Comparison of ENCODE assay signal across 14 cellular contexts in genomic region chr15:60000113-60000823, GRCh38. TPM values are rescaled to one million over a fixed set of nuclear protein-coding genes. Genes with fewer than 3 reads are reported as not detected.
DNase-seq lines count a peak whose midpoint lies in the region; ATAC-seq and TF ChIP-seq lines count a peak whose summit lies in the region.
"Had no signal": no experiment of that assay in that cellular context is flagged by ENCODE, and none has a peak within 500 bp of the region (broad histone marks: within the 10 kb centered on the region; RNA-seq: fewer than 3 reads in every experiment).

No MANE protein-coding gene starts in this region.

- peaks cover 38% of the 10 kb centered on the region; the same call in 1 of the 2 replicates for H3K4me1 ChIP-seq in iPS-20b (ENCODE audit: insufficient read depth, low read length)
- H3K4me1 ChIP-seq in psoas muscle: peaks cover 20% of the 10 kb centered on the region

- peak overlapping the region; percentile 76; the same call in 1 of the 2 replicates for H3K9ac ChIP-seq in iPS-20b (ENCODE audit: low read depth, low read length)

- H3K27ac ChIP-seq in iPS-20b (ENCODE audit: low read length) (no peak overlapping the region), psoas muscle (no peak overlapping the region)
- H3K27ac ChIP-seq: dorsolateral prefrontal cortex had no signal

- peaks cover 51 to 86% (median 85%) of the 10 kb centered on the region in 3 donors for H3K27me3 Mint-ChIP-seq in immature natural killer cell (ENCODE audit: low read depth in 3 of 3)

- peaks cover 36 to 37% of the 10 kb centered on the region in 2 donors for H3K4me1 Mint-ChIP-seq in immature natural killer cell

- WGBS in psoas muscle, 3 donors: 2 to 6% (median 4%) methylated on average over 33 of the region's 33 CpGs

- ATAC-seq in psoas muscle: no peak
- no peak for ATAC-seq in GM21423 (IDR thresholded peaks at IDR 0.05; ENCODE audit: unreplicated experiment)
- ATAC-seq: activated naive CD4-positive, alpha-beta T cell treated with anti-CD3 and anti-CD28 coated beads, Interleukin-2, amount 50 U/mL, for 72 hours; heart right ventricle; mucosa of descending colon had no signal

- H3K36me3 ChIP-seq in iPS-20b (ENCODE audit: insufficient read depth, low read depth, low read length) (no peaks in the 10 kb centered on the region), psoas muscle (ENCODE audit: insufficient read depth in 1 of 2, low read depth in 1 of 2) (no peaks in the 10 kb centered on the region)

- TF ChIP-seq CTCF in psoas muscle (IDR thresholded peaks at IDR 0.05): no peak

- H3K27ac Mint-ChIP-seq in immature natural killer cell: no peak overlapping the region
- H3K27ac Mint-ChIP-seq: activated naive CD4-positive, alpha-beta T cell treated with anti-CD3 and anti-CD28 coated beads, Interleukin-2, amount 50 U/mL, for 72 hours had no signal

- peak; percentile 25 to 74 for DNase-seq in NCI-H2081 (lab: John Stamatoyannopoulos, UW)
- no peak for DNase-seq in NCI-H2081 treated with DMSO at 0.1 percent for 48 hours (lab: John Stamatoyannopoulos, UW)
- peak; percentile 62 for DNase-seq in ELF-1 (ENCODE audit: low read depth, low spot score)
- peak; percentile 47 for DNase-seq in NCI-H774 (lab: John Stamatoyannopoulos, UW)
- no peak for DNase-seq in psoas muscle
- no peak for DNase-seq in immature natural killer cell
- DNase-seq: dorsolateral prefrontal cortex; heart right ventricle; mucosa of descending colon; NK-92 treated with Interleukin-12 subunit alpha and Interleukin-12 subunit beta, amount 100 ng/mL, for 24 hours had no signal

- peaks cover 0 to 4% (median 0%) of the 10 kb centered on the region in 3 donors for H3K36me3 Mint-ChIP-seq in immature natural killer cell

- H3K27me3 ChIP-seq in iPS-20b (ENCODE audit: insufficient read depth, low read length): peaks cover 98% of the 10 kb centered on the region
- H3K27me3 ChIP-seq in psoas muscle (ENCODE audit: insufficient read depth in 3 of 3, low read length in 2 of 3): peaks cover 0 to 99% (median 64%) of the 10 kb centered on the region in 3 donors

- intact Hi-C loops in psoas muscle (cut with DNase I): no loop called here

- peak overlapping the region; percentile 77 for H3K4me3 ChIP-seq in iPS-20b (ENCODE audit: low read length)
- no peak overlapping the region for H3K4me3 ChIP-seq in psoas muscle
- H3K4me3 ChIP-seq: dorsolateral prefrontal cortex, heart right ventricle, mucosa of descending colon had no signal

- peaks cover 0 to 5% (median 0%) of the 10 kb centered on the region in 6 donors for H3K9me3 Mint-ChIP-seq in immature natural killer cell

- peak overlapping the region in 1 of 5 donors; percentile 30 for H3K4me3 Mint-ChIP-seq in immature natural killer cell

- H3K9me3 ChIP-seq in iPS-20b (ENCODE audit: insufficient read depth, low read depth, low read length) (no peaks in the 10 kb centered on the region), psoas muscle (no peaks in the 10 kb centered on the region)
- H3K9me3 ChIP-seq: heart right ventricle, mucosa of descending colon had no signal

RNA-seq across cellular contexts. Expression of gene FOXB1, which starts 3.8 kb away (rescaled TPM):
- not detected for total RNA-seq in psoas muscle
- polyA plus RNA-seq in psoas muscle (not detected), immature natural killer cell (under 1 TPM in 1 of 3 donors, not detected in 2; 0.07 TPM)
- total RNA-seq: A172, dorsolateral prefrontal cortex, heart right ventricle, mucosa of descending colon had no signal
- polyA plus RNA-seq: heart right ventricle had no signal

Comparison
In these comparisons a context has a peak if more than half of its experiments do, and no peak if none do; other contexts are left out.
1. DNase-seq: peak in NCI-H2081 (2 of 2), ELF-1 (single experiment) and NCI-H774 (single experiment); none in NCI-H2081 treated with DMSO at 0.1 percent for 48 hours (single experiment), psoas muscle (0 of 2) and immature natural killer cell (0 of 3).